Comparison of ENCODE assay signal across 1 cellular context in genomic region chr21:42337830-42338729, GRCh38.
TF ChIP-seq lines count a peak whose summit lies in the region.

No MANE protein-coding gene starts in this region.

TF ChIP-seq in GM12878, 131 proteins besides CTCF, POLR2A, EP300 and RAD21 (continued from another document):
- TF ChIP-seq CUX1 (IDR thresholded peaks at IDR 0.05; ENCODE audit: insufficient replicate concordance, low read depth, low read length) (no peak), CHD1 (IDR thresholded peaks at IDR 0.05; ENCODE audit: low read depth, low read length) (no peak), RBBP5 (conservative IDR thresholded peaks at IDR 0.05) (no peak), MXI1 (IDR thresholded peaks at IDR 0.05; ENCODE audit: low read depth, low read length) (no peak), LARP7 (IDR thresholded peaks at IDR 0.05) (no peak), IRF4 (IDR thresholded peaks at IDR 0.05; ENCODE audit: low read depth, low read length) (0 out of 2 replicates have a peak, but pooled peaks have one; percentile 7), ZBTB4 (CRISPR knock-in tag; IDR thresholded peaks at IDR 0.05) (no peak), ZBTB40 (IDR thresholded peaks at IDR 0.05; ENCODE audit: borderline replicate concordance) (no peak), ATF7 (IDR thresholded peaks at IDR 0.05; ENCODE audit: low read depth) (no peak), BCL3 (IDR thresholded peaks at IDR 0.05; ENCODE audit: borderline replicate concordance, insufficient read depth, low read depth, low read length, poor library complexity, severe bottlenecking) (peak; percentile 46), CHD2 (IDR thresholded peaks at IDR 0.05; ENCODE audit: borderline replicate concordance, low read depth, low read length) (no peak), MEF2B (IDR thresholded peaks at IDR 0.05; ENCODE audit: partially characterized antibody, poor library complexity, severe bottlenecking) (peak; percentile 18), REST (IDR thresholded peaks at IDR 0.05; ENCODE audit: low read depth, low read length) (no peak), EZH2 (IDR thresholded peaks at IDR 0.05; ENCODE audit: borderline replicate concordance, control insufficient read depth, low read depth, low read length) (no peak), E2F8 (IDR thresholded peaks at IDR 0.05; ENCODE audit: low read depth, partially characterized antibody) (no peak), ETV6 (conservative IDR thresholded peaks at IDR 0.05 in 1 of 2, IDR thresholded peaks at IDR 0.05 in 1 of 2; ENCODE audit: borderline replicate concordance in 1 of 2, low read depth in 1 of 2) (peak in 1 of 2 experiments; percentile 56; a peak in 1 of 4 replicates), TAF1 (IDR thresholded peaks at IDR 0.05; ENCODE audit: borderline replicate concordance, low read depth, low read length) (no peak), ZZZ3 (IDR thresholded peaks at IDR 0.05; ENCODE audit: control insufficient read depth, insufficient read length, low read depth) (no peak), HDGF (IDR thresholded peaks at IDR 0.05) (no peak), CEBPZ (IDR thresholded peaks at IDR 0.05; ENCODE audit: low read depth, low read length) (no peak), POLR2AphosphoS2 (IDR thresholded peaks at IDR 0.05; ENCODE audit: low read depth, low read length) (no peak), ATF2 (IDR thresholded peaks at IDR 0.05; ENCODE audit: low read length) (no peak), HCFC1 (IDR thresholded peaks at IDR 0.05; ENCODE audit: low read length) (no peak), TCF12 (IDR thresholded peaks at IDR 0.05; ENCODE audit: low read depth, low read length) (no peak), SIX5 (IDR thresholded peaks at IDR 0.05; ENCODE audit: low read depth, low read length, severe bottlenecking) (no peak), SUZ12 (IDR thresholded peaks at IDR 0.05; ENCODE audit: unreplicated experiment) (no peak)
